8 cellular contexts compared by ENCODE assay signal in genomic region chr6:137975058-137975940, GRCh38.
DNase-seq lines count a peak whose midpoint lies in the region; ATAC-seq lines count a peak whose summit lies in the region.

No MANE protein-coding gene starts in this region.

- peak overlapping the region; percentile 73 for H3K4me3 Mint-ChIP-seq in natural killer cell treated with Interleukin-12 subunit alpha and Interleukin-12 subunit beta and Interleukin-15 and Interleukin-18, amount 100 ng/mL, for 72 hours

- no peaks in the 10 kb centered on the region for H3K27me3 Mint-ChIP-seq in natural killer cell treated with Interleukin-12 subunit alpha and Interleukin-12 subunit beta and Interleukin-15 and Interleukin-18, amount 100 ng/mL, for 72 hours

- peaks cover 9% of the 10 kb centered on the region for H3K36me3 Mint-ChIP-seq in natural killer cell treated with Interleukin-12 subunit alpha and Interleukin-12 subunit beta and Interleukin-15 and Interleukin-18, amount 100 ng/mL, for 72 hours

- peaks cover 56 to 71% of the 10 kb centered on the region in 2 donors for H3K4me1 Mint-ChIP-seq in natural killer cell treated with Interleukin-12 subunit alpha and Interleukin-12 subunit beta and Interleukin-15 and Interleukin-18, amount 100 ng/mL, for 72 hours (ENCODE audit: low read depth in 2 of 2)

- H3K27ac Mint-ChIP-seq in natural killer cell treated with Interleukin-12 subunit alpha and Interleukin-12 subunit beta and Interleukin-15 and Interleukin-18, amount 100 ng/mL, for 72 hours: peak overlapping the region; percentile 80 to 98

- ATAC-seq in natural killer cell treated with Interleukin-12 subunit alpha and Interleukin-12 subunit beta and Interleukin-15 and Interleukin-18, amount 100 ng/mL, for 72 hours: peak; percentile 88 to 92
- ATAC-seq in HG02938 (IDR thresholded peaks at IDR 0.05; ENCODE audit: unreplicated experiment) (no peak), HG03159 (IDR thresholded peaks at IDR 0.05; ENCODE audit: unreplicated experiment) (no peak)

- DNase-seq in stimulated activated CD4-positive, alpha-beta T cell treated with anti-CD3 and anti-CD28 coated beads, Interleukin-4, amount 100 ng/mL, for 24 hours: peak; percentile 44
- DNase-seq in stimulated activated CD4-positive, alpha-beta T cell treated with anti-CD3 and anti-CD28 coated beads, Interleukin-2, amount 100 ng/mL, for 48 hours: no peak
- DNase-seq in LHCN-M2 (ENCODE audit: low read depth) (peak; percentile 7), astrocyte of the hippocampus (ENCODE audit: low read depth, low spot score) (peak; percentile 27), NCI-H510A (lab: John Stamatoyannopoulos, UW) (no peak)
- DNase-seq in natural killer cell treated with Interleukin-12 subunit alpha and Interleukin-12 subunit beta and Interleukin-15 and Interleukin-18, amount 100 ng/mL, for 72 hours (ENCODE audit: low spot score): peak; percentile 78

- H3K9me3 Mint-ChIP-seq in natural killer cell treated with Interleukin-12 subunit alpha and Interleukin-12 subunit beta and Interleukin-15 and Interleukin-18, amount 100 ng/mL, for 72 hours: no peaks in the 10 kb centered on the region

Comparison
In these comparisons a context has a peak if more than half of its experiments do, and no peak if none do; other contexts are left out.
1. DNase-seq: peak in stimulated activated CD4-positive, alpha-beta T cell treated with anti-CD3 and anti-CD28 coated beads, Interleukin-4, amount 100 ng/mL, for 24 hours (single experiment), LHCN-M2 (single experiment), astrocyte of the hippocampus (single experiment) and natural killer cell treated with Interleukin-12 subunit alpha and Interleukin-12 subunit beta and Interleukin-15 and Interleukin-18, amount 100 ng/mL, for 72 hours (single experiment); none in stimulated activated CD4-positive, alpha-beta T cell treated with anti-CD3 and anti-CD28 coated beads, Interleukin-2, amount 100 ng/mL, for 48 hours (0 of 2) and NCI-H510A (single experiment).
2. ATAC-seq: peak in natural killer cell treated with Interleukin-12 subunit alpha and Interleukin-12 subunit beta and Interleukin-15 and Interleukin-18, amount 100 ng/mL, for 72 hours (2 of 2); none in HG02938 (single experiment) and HG03159 (single experiment).